In genomic region chr4:92303621-92304027, GRCh38 we compare ENCODE assay signal across 9 cellular contexts. TPM values are rescaled to one million over a fixed set of nuclear protein-coding genes. Genes with fewer than 3 reads are reported as not detected.
DNase-seq lines count a peak whose midpoint lies in the region; ATAC-seq and TF ChIP-seq lines count a peak whose summit lies in the region.
"Had no signal": no experiment of that assay in that cellular context is flagged by ENCODE, and none has a peak within 500 bp of the region (broad histone marks: within the 10 kb centered on the region; RNA-seq: fewer than 3 reads in every experiment).

Gene GRID2 (plus strand): TSS chr4:92303966.

- peaks cover 0 to 8% of the 10 kb centered on the region in 2 donors for H3K27me3 ChIP-seq in right lobe of liver

- ATAC-seq in right lobe of liver = no peak
- no peak for ATAC-seq in HG03342 (IDR thresholded peaks at IDR 0.05; ENCODE audit: unreplicated experiment)
- ATAC-seq in GM21723 (IDR thresholded peaks at IDR 0.05; ENCODE audit: unreplicated experiment) = no peak

- intact Hi-C loops in activated T-helper 2 cell treated with anti-CD3 and anti-CD28 coated beads, Interferon-gamma antibody, Interleukin-2, Interleukin-4, amounts not matched to agents 10 μg/mL and 5 μg/mL and 100 μg/mL, durations not matched to agents 14 hours and 24 hours and 36 hours (cut with micrococcal nuclease) = loop anchor here (10.0 kb wide), 1 partner anchor 1531 kb away; no protein-coding TSS in a partner anchor
- intact Hi-C loops in right lobe of liver (cut with DNase I) = no loop called here

- no peaks in the 10 kb centered on the region for H3K36me3 ChIP-seq in right lobe of liver

- H3K27ac ChIP-seq in coronary artery = no peak within 1 kb of the TSS
- H3K27ac ChIP-seq in right lobe of liver = no peak within 1 kb of the TSS

- no peaks in the 10 kb centered on the region for H3K9me3 ChIP-seq in right lobe of liver

- peaks cover 25% of the 10 kb centered on the region for H3K27me3 Mint-ChIP-seq in activated T-helper 2 cell treated with anti-CD3 and anti-CD28 coated beads, Interferon-gamma antibody, Interleukin-2, Interleukin-4, amounts not matched to agents 10 μg/mL and 5 μg/mL and 100 μg/mL, durations not matched to agents 14 hours and 24 hours and 36 hours (ENCODE audit: low read depth)

- no peaks in the 10 kb centered on the region for H3K9me3 Mint-ChIP-seq in activated T-helper 2 cell treated with anti-CD3 and anti-CD28 coated beads, Interferon-gamma antibody, Interleukin-2, Interleukin-4, amounts not matched to agents 10 μg/mL and 5 μg/mL and 100 μg/mL, durations not matched to agents 14 hours and 24 hours and 36 hours

- H3K27ac Mint-ChIP-seq in activated T-helper 2 cell treated with anti-CD3 and anti-CD28 coated beads, Interferon-gamma antibody, Interleukin-2, Interleukin-4, amounts not matched to agents 10 μg/mL and 5 μg/mL and 100 μg/mL, durations not matched to agents 14 hours and 24 hours and 36 hours = no peak within 1 kb of the TSS

- H3K36me3 Mint-ChIP-seq in activated T-helper 2 cell treated with anti-CD3 and anti-CD28 coated beads, Interferon-gamma antibody, Interleukin-2, Interleukin-4, amounts not matched to agents 10 μg/mL and 5 μg/mL and 100 μg/mL, durations not matched to agents 14 hours and 24 hours and 36 hours (ENCODE audit: low read depth) = no peaks in the 10 kb centered on the region

- TF ChIP-seq CTCF in coronary artery (IDR thresholded peaks at IDR 0.05) (no peak), right lobe of liver (IDR thresholded peaks at IDR 0.05) (no peak)

- TF ChIP-seq POLR2A in right lobe of liver (IDR thresholded peaks at IDR 0.05) = no peak

- DNase-seq in AG08396 (ENCODE audit: low spot score) (peak; percentile 19), NCI-H1092 (lab: John Stamatoyannopoulos, UW) (peak; percentile 3), coronary artery (ENCODE audit: low spot score) (no peak), midbrain (lab: John Stamatoyannopoulos, UW) (peak; percentile 62), right lobe of liver (no peak)
- no peak for DNase-seq in activated T-helper 2 cell treated with anti-CD3 and anti-CD28 coated beads, Interferon-gamma antibody, Interleukin-2, Interleukin-4, amounts not matched to agents 10 μg/mL and 5 μg/mL and 100 μg/mL, durations not matched to agents 14 hours and 24 hours and 36 hours (ENCODE audit: low spot score)

- peaks cover 0 to 9% (median 0%) of the 10 kb centered on the region in 4 donors for H3K4me1 ChIP-seq in right lobe of liver

- WGBS in right lobe of liver (ENCODE audit: insufficient coverage, low coverage, low lambda C conversion rate, missing lambda C conversion rate) = 3% methylated on average over 18 of the region's 29 CpGs

- peak within 1 kb of the TSS; percentile 65 for H3K4me3 ChIP-seq in coronary artery
- H3K4me3 ChIP-seq in right lobe of liver = no peak within 1 kb of the TSS

- H3K4me1 Mint-ChIP-seq in activated T-helper 2 cell treated with anti-CD3 and anti-CD28 coated beads, Interferon-gamma antibody, Interleukin-2, Interleukin-4, amounts not matched to agents 10 μg/mL and 5 μg/mL and 100 μg/mL, durations not matched to agents 14 hours and 24 hours and 36 hours (ENCODE audit: low read depth) = peaks cover 2% of the 10 kb centered on the region

- H3K4me3 Mint-ChIP-seq in activated T-helper 2 cell treated with anti-CD3 and anti-CD28 coated beads, Interferon-gamma antibody, Interleukin-2, Interleukin-4, amounts not matched to agents 10 μg/mL and 5 μg/mL and 100 μg/mL, durations not matched to agents 14 hours and 24 hours and 36 hours (ENCODE audit: low read depth) = no peak within 1 kb of the TSS

RNA-seq across cellular contexts. Expression of gene GRID2, which starts in this region (rescaled TPM):
- not detected in 2 replicates for total RNA-seq in activated T-helper 2 cell treated with anti-CD3 and anti-CD28 coated beads, Interferon-gamma antibody, Interleukin-2, Interleukin-4, amounts not matched to agents 10 μg/mL and 5 μg/mL and 100 μg/mL, durations not matched to agents 14 hours and 24 hours and 36 hours
- total RNA-seq in right lobe of liver = not detected
- total RNA-seq: T-helper 1 cell treated with Interleukin-12 subunit alpha and Interleukin-12 subunit beta and Interleukin-4 antibody, amounts not matched to agents 30 ng/mL and 1 ng/mL, for 36 hours had no signal

Comparison
In these comparisons a context has a peak if more than half of its experiments do, and no peak if none do; other contexts are left out.
1. DNase-seq: peak in AG08396 (single experiment), NCI-H1092 (single experiment) and midbrain (single experiment); none in coronary artery (single experiment), activated T-helper 2 cell treated with anti-CD3 and anti-CD28 coated beads, Interferon-gamma antibody, Interleukin-2, Interleukin-4, amounts not matched to agents 10 μg/mL and 5 μg/mL and 100 μg/mL, durations not matched to agents 14 hours and 24 hours and 36 hours (single experiment) and right lobe of liver (0 of 3).